Comparison of ENCODE assay signal across 11 cellular contexts in the genomic region with DNA sequence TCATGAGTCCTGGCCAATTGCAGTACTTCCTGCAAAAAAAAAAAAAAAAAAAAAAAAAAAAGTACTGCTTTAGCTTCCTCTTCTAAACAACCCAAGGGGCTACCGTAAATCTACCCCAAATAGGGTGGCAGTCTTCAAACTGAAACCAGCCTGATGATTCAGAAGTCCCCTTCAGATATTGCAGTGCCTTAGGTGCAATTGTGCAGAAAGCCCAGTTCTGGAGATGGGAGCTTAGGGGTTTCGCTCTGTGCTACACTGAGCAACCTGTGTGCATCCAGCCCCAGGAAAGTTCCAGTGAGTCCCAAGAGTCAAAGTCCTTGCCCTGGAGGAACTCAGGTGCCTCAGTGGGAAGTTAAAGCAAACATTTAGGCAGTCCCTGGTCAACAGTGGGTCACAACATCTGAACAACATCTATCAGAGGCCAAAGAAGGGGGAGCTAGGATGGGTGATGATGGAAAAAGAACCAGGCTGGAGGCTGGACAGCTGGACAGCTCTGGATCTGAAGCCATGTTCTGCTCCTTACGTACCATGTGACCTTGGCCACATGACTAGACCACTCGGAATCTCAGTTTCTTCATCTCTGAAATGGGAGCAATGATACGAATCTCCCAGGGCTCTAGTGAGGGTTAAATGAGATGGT. TPM values are rescaled to one million over a fixed set of nuclear protein-coding genes. Genes with fewer than 3 reads are reported as not detected.
DNase-seq lines count a peak whose midpoint lies in the region; ATAC-seq and TF ChIP-seq lines count a peak whose summit lies in the region.
"Had no signal": no experiment of that assay in that cellular context is flagged by ENCODE, and none has a peak within 500 bp of the region (broad histone marks: within the 10 kb centered on the region; RNA-seq: fewer than 3 reads in every experiment).

No MANE protein-coding gene starts in this region.

- peak; percentile 26 for DNase-seq in NK-92 treated with Interleukin-12 subunit alpha and Interleukin-12 subunit beta, amount 100 ng/mL, for 24 hours (lab: John Stamatoyannopoulos, UW)
- DNase-seq in NK-92 (lab: John Stamatoyannopoulos, UW; ENCODE audit: unreplicated experiment) = no peak
- no peak for DNase-seq in WTC11 (ENCODE audit: low spot score)
- no peak for DNase-seq in NCI-H146 (lab: John Stamatoyannopoulos, UW)
- DNase-seq in NCI-H1436 treated with DMSO at 0.1 percent for 48 hours (lab: John Stamatoyannopoulos, UW) = no peak
- DNase-seq in NCI-H1105 (lab: John Stamatoyannopoulos, UW) = no peak
- DNase-seq: NCI-H2029 had no signal

- POLR2A ChIA-PET in WTC11 (lab: Charles Lee) = interaction anchor here (0.6 kb wide), 1 partner anchor 37 kb away, joined by 3 read pairs; no protein-coding TSS in a partner anchor

- TF ChIP-seq CTCF in WTC11 (IDR thresholded peaks at IDR 0.05) = no peak

- no peaks in the 10 kb centered on the region; the same call in 1 of the 2 replicates for H3K27me3 Mint-ChIP-seq in WTC11 (ENCODE audit: low read depth)

- no peak overlapping the region for H3K27ac Mint-ChIP-seq in WTC11

- ATAC-seq in HG03342 (IDR thresholded peaks at IDR 0.05; ENCODE audit: unreplicated experiment) = peak; percentile 27
- no peak for ATAC-seq in WTC11

- no peaks in the 10 kb centered on the region for H3K9me3 Mint-ChIP-seq in WTC11

- H3K4me1 Mint-ChIP-seq in WTC11 = peaks cover 3% of the 10 kb centered on the region

- H3K36me3 Mint-ChIP-seq in WTC11 = no peaks in the 10 kb centered on the region

- CTCF ChIA-PET in WTC11 (lab: Charles Lee) = interaction anchor here (0.6 kb wide), 2 partner anchors 12 to 336 kb away, joined by 3 to 4 read pairs; no protein-coding TSS in a partner anchor

- H3K4me3 ChIP-seq in skin epidermis = no peak overlapping the region

- peak overlapping the region in 19 of 21 experiments; percentile 22 to 88 (median 68) for H3K27ac ChIP-seq in skin epidermis
- H3K27ac ChIP-seq: 22Rv1 had no signal

- no peak overlapping the region for H3K4me3 Mint-ChIP-seq in WTC11

TF ChIP-seq in WTC11, 78 proteins besides CTCF, POLR2A, EP300 and RAD21:
- TF ChIP-seq ZSCAN18 (CRISPR knock-in tag; IDR thresholded peaks at IDR 0.05) (no peak), USF2 (CRISPR knock-in tag; IDR thresholded peaks at IDR 0.05) (peak; percentile 30; the same call in 1 of the 2 replicates), GTF2I (CRISPR knock-in tag; conservative IDR thresholded peaks at IDR 0.05) (no peak)

RNA-seq across cellular contexts. Expression of gene CIITA, which starts 6.7 kb away (rescaled TPM):
- total RNA-seq in WTC11 (2021) = 0.21 to 0.27 TPM (median 0.26 TPM) in 3 replicates

RNA-seq across cellular contexts. Expression of gene TVP23A, which starts 51.7 kb away (rescaled TPM):
- 1.2 to 3.1 TPM (median 2.1 TPM) in 3 replicates for total RNA-seq in WTC11 (2021)
- total RNA-seq: osteoblast had no signal
